In genomic region chr3:143412084-143412483, GRCh38 we compare ENCODE assay signal across 16 cellular contexts.
"Had no signal": no experiment of that assay in that cellular context is flagged by ENCODE, and none has a peak within 500 bp of the region (broad histone marks: within the 10 kb centered on the region; RNA-seq: fewer than 3 reads in every experiment).

No MANE protein-coding gene starts in this region.

- H3K27me3 ChIP-seq: body of pancreas, ovary, thyroid gland had no signal

- ATAC-seq: activated CD8-positive, alpha-beta T cell treated with anti-CD3 and anti-CD28 coated beads, Interleukin-2, amount 10 ng/mL, durations not matched to agents 7 days and 5 days; body of pancreas; esophagus mucosa; sciatic nerve had no signal

- DNase-seq: activated CD4-positive, alpha-beta T cell treated with anti-CD3 and anti-CD28 coated beads, Interleukin-2, amount 10 ng/mL, durations not matched to agents 24 days and 14 days; activated CD4-positive, CD25-positive, alpha-beta regulatory T cell; activated CD8-positive, alpha-beta memory T cell treated with anti-CD3 and anti-CD28 coated beads, Interleukin-2, amount 50 U/mL, for 4 hours; activated CD8-positive, alpha-beta T cell treated with anti-CD3 and anti-CD28 coated beads, Interleukin-2, amount 10 ng/mL, durations not matched to agents 7 days and 5 days; activated gamma-delta T cell treated with Interleukin-2 at 50 U/mL for 16 hours; activated T-cell treated with anti-CD3 and anti-CD28 coated beads, Interleukin-2, amount 50 U/mL, for 48 hours; amygdala; body of pancreas; caudate nucleus; ovary; thyroid gland had no signal

- H3K4me3 ChIP-seq: body of pancreas, lung, ovary, thyroid gland had no signal

- H3K36me3 ChIP-seq: ovary, thyroid gland had no signal

- H3K9me3 ChIP-seq: body of pancreas, ovary, thyroid gland had no signal

- H3K27ac ChIP-seq: body of pancreas, ovary, thyroid gland had no signal

- H3K4me1 ChIP-seq: body of pancreas, thyroid gland had no signal

- FAIRE-seq: colon, islet of Langerhans had no signal
